Comparison of ENCODE assay signal across 12 cellular contexts in the genomic region with DNA sequence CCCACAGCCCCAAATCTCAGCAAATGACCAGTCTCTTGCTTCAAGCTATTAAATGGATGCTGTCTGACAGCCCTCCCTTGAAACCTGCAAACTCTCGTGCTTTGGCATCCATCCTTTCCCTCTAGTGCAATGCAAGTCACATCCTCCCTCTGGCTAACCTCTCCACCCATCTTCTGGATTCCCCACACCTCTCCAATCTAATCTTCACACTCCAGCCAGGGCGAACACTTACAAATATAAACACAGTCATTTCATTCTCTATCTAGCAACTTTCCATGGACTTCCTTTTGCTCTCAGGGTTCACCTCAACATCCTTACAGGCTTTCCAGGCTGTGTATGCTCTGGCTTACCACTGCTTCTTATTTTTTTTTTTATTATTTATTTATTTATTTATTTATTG. TPM values are rescaled to one million over a fixed set of nuclear protein-coding genes. Genes with fewer than 3 reads are reported as not detected.
A peak's percentile ranks its signal among the peaks of the same experiment; 100 is the strongest.
DNase-seq lines count a peak whose midpoint lies in the region; ATAC-seq and TF ChIP-seq lines count a peak whose summit lies in the region.
"Had no signal": no experiment of that assay in that cellular context is flagged by ENCODE, and none has a peak within 500 bp of the region (broad histone marks: within the 10 kb centered on the region; RNA-seq: fewer than 3 reads in every experiment).

No MANE protein-coding gene starts in this region.

- peaks cover 22% of the 10 kb centered on the region for H3K4me1 Mint-ChIP-seq in activated T-cell treated with anti-CD3 and anti-CD28 coated beads, Interleukin-2, amount 50 U/mL, for 72 hours (ENCODE audit: low read depth)
- peaks cover 15% of the 10 kb centered on the region for H3K4me1 Mint-ChIP-seq in central memory CD8-positive, alpha-beta T cell

- no peak for ATAC-seq in activated T-cell treated with anti-CD3 and anti-CD28 coated beads, Interleukin-2, amount 50 U/mL, for 72 hours (replicated peaks in 1 of 2)
- peak; percentile 3 for ATAC-seq in HG03378 (IDR thresholded peaks at IDR 0.05; ENCODE audit: unreplicated experiment)
- no peak for ATAC-seq in central memory CD8-positive, alpha-beta T cell (replicated peaks; ENCODE audit: extremely low read depth, poor library complexity, severe bottlenecking)
- no peak for ATAC-seq in GM21390 (IDR thresholded peaks at IDR 0.05; ENCODE audit: unreplicated experiment)

- no peak for DNase-seq in activated T-cell treated with anti-CD3 and anti-CD28 coated beads, Interleukin-2, amount 50 U/mL, for 72 hours
- no peak for DNase-seq in activated T-cell treated with anti-CD3 and anti-CD28 coated beads, Interleukin-2, amount 50 U/mL, for 1 hour
- DNase-seq in central memory CD8-positive, alpha-beta T cell (ENCODE audit: low spot score in 2 of 2), result no peak
- DNase-seq in spleen, result no peak
- DNase-seq in NCI-H524 treated with DMSO at 0.1 percent for 48 hours (lab: John Stamatoyannopoulos, UW), result no peak
- DNase-seq in SIG-M5 (lab: John Stamatoyannopoulos, UW), result no peak
- DNase-seq: esophagus squamous epithelium, GOT3, NCI-H1436, small intestine had no signal

- H3K9me3 ChIP-seq in spleen, result no peaks in the 10 kb centered on the region
- H3K9me3 ChIP-seq: esophagus squamous epithelium had no signal

- H3K27ac Mint-ChIP-seq in activated T-cell treated with anti-CD3 and anti-CD28 coated beads, Interleukin-2, amount 50 U/mL, for 72 hours, result peak overlapping the region; percentile 10
- H3K27ac Mint-ChIP-seq in central memory CD8-positive, alpha-beta T cell (ENCODE audit: low read depth), result no peak overlapping the region

- peak overlapping the region in 6 of 8 donors; percentile 66 to 81 (median 74) for H3K4me3 ChIP-seq in spleen

- no peaks in the 10 kb centered on the region for H3K27me3 Mint-ChIP-seq in activated T-cell treated with anti-CD3 and anti-CD28 coated beads, Interleukin-2, amount 50 U/mL, for 72 hours (ENCODE audit: low read depth)
- no peaks in the 10 kb centered on the region for H3K27me3 Mint-ChIP-seq in central memory CD8-positive, alpha-beta T cell

- H3K4me3 Mint-ChIP-seq in activated T-cell treated with anti-CD3 and anti-CD28 coated beads, Interleukin-2, amount 50 U/mL, for 72 hours, result peak overlapping the region; percentile 38 to 99
- peak overlapping the region; percentile 95 for H3K4me3 Mint-ChIP-seq in central memory CD8-positive, alpha-beta T cell

- no peaks in the 10 kb centered on the region for H3K9me3 Mint-ChIP-seq in activated T-cell treated with anti-CD3 and anti-CD28 coated beads, Interleukin-2, amount 50 U/mL, for 72 hours
- H3K9me3 Mint-ChIP-seq in central memory CD8-positive, alpha-beta T cell, result no peaks in the 10 kb centered on the region

- 64 to 74% (median 72%) methylated on average over 2 of the region's 2 CpGs for WGBS in spleen, 5 donors

- TF ChIP-seq CTCF in spleen (IDR thresholded peaks at IDR 0.05 in 8 of 11, conservative IDR thresholded peaks at IDR 0.05 in 3 of 11), result no peak

- H3K27me3 ChIP-seq in spleen (replicated peaks in 1 of 7), result no peaks in the 10 kb centered on the region
- H3K27me3 ChIP-seq: esophagus squamous epithelium had no signal

- peak overlapping the region in 7 of 8 donors; percentile 17 to 90 (median 86) for H3K27ac ChIP-seq in spleen
- H3K27ac ChIP-seq: esophagus squamous epithelium had no signal

- H3K36me3 ChIP-seq in spleen, result no peaks in the 10 kb centered on the region
- H3K36me3 ChIP-seq: esophagus squamous epithelium had no signal

- peaks cover 7 to 27% (median 19%) of the 10 kb centered on the region in 6 donors for H3K4me1 ChIP-seq in spleen

- no peaks in the 10 kb centered on the region for H3K36me3 Mint-ChIP-seq in activated T-cell treated with anti-CD3 and anti-CD28 coated beads, Interleukin-2, amount 50 U/mL, for 72 hours (ENCODE audit: insufficient read depth in 2 of 2)
- peaks cover 7% of the 10 kb centered on the region for H3K36me3 Mint-ChIP-seq in central memory CD8-positive, alpha-beta T cell (ENCODE audit: insufficient read depth)

- intact Hi-C loops in spleen (cut with DNase I; ENCODE audit: low total_unique reads), result no loop called here

- TF ChIP-seq POLR2A in spleen (IDR thresholded peaks at IDR 0.05), result no peak

RNA-seq across cellular contexts. Expression of a gene that starts 10.1 kb away (rescaled TPM):
- total RNA-seq in activated T-cell treated with anti-CD3 and anti-CD28 coated beads, Interleukin-2, amount 50 U/mL, for 72 hours, result 100 to 1,000 TPM; 130 to 137 TPM
- total RNA-seq in spleen, result 100 to 1,000 TPM in 1 of 7 donors, 10 to 100 TPM in 6; 73.5 to 106 (median 89.7) TPM
- polyA plus RNA-seq in spleen, result 10 to 100 TPM; 45.4 to 55.0 (median 53.0) TPM

RNA-seq across cellular contexts. Expression of a gene that starts 45.2 kb away (rescaled TPM):
- 10 to 100 TPM; 24.2 to 32.6 TPM for total RNA-seq in activated T-cell treated with anti-CD3 and anti-CD28 coated beads, Interleukin-2, amount 50 U/mL, for 72 hours
- total RNA-seq in spleen, result 10 to 100 TPM; 19.0 to 85.9 (median 33.2) TPM
- 1 to 10 TPM; 4.3 to 9.3 (median 4.7) TPM for polyA plus RNA-seq in spleen
